In the genomic region with DNA sequence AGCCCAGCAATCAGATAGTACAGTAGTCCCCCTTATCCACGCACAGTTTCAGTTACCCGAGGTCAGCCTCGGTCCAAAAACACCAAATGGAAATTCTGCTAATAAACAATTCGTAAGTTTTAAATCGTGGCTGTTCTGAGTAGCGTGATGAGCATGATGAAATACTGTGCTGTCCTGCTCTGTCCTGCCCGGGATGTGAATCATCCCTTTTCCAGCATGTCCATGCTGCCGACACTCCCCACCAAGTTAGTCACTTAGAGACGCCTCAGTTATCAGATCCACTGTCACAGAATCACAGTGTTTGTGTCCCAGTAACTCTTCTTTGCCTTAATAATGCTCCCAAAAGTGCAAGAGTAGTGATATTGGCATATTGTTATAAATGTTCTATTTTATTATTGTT, we compare ENCODE assay signal across 13 cellular contexts.
A peak's percentile ranks its signal among the peaks of the same experiment; 100 is the strongest.
DNase-seq lines count a peak whose midpoint lies in the region; ATAC-seq, FAIRE-seq and TF ChIP-seq lines count a peak whose summit lies in the region.
"Had no signal": no experiment of that assay in that cellular context is flagged by ENCODE, and none has a peak within 500 bp of the region (broad histone marks: within the 10 kb centered on the region; RNA-seq: fewer than 3 reads in every experiment).

No MANE protein-coding gene starts in this region.

- H3K4me3 ChIP-seq in HepG2 (replicated peaks in 1 of 3; ENCODE audit: insufficient read depth in 1 of 3, low read depth in 2 of 3, low read length in 3 of 3) = no peak overlapping the region
- no peak overlapping the region for H3K4me3 ChIP-seq in right lobe of liver
- peak overlapping the region; percentile 42 for H3K4me3 ChIP-seq in WI38 (ENCODE audit: low read depth, low read length)
- no peak overlapping the region for H3K4me3 ChIP-seq in foreskin fibroblast (ENCODE audit: low read depth in 1 of 2, low read length in 2 of 2)

- TF ChIP-seq EP300 in HepG2 (IDR thresholded peaks at IDR 0.05; ENCODE audit: low read depth in 2 of 2, low read length in 2 of 2) (no peak), HepG2 (CRISPR knock-in tag; IDR thresholded peaks at IDR 0.05; ENCODE audit: borderline replicate concordance) (no peak)

- no peak for TF ChIP-seq RAD21 in HepG2 (CRISPR knock-in tag; IDR thresholded peaks at IDR 0.05)

- FAIRE-seq in HepG2 (lab: Jason Lieb, UNC) = no peak

- POLR2A ChIA-PET in HepG2 (lab: Yijun Ruan, JAX) = no interaction called here

- H3K4me1 ChIP-seq in HepG2 (ENCODE audit: insufficient read depth, low read length) (peaks cover 34% of the 10 kb centered on the region), right lobe of liver (peaks cover 0 to 28% (median 10%) of the 10 kb centered on the region in 4 donors)

- H3K9me3 ChIP-seq in HepG2 (ENCODE audit: low read length) = no peaks in the 10 kb centered on the region
- no peaks in the 10 kb centered on the region for H3K9me3 ChIP-seq in right lobe of liver

- TF ChIP-seq CTCF in HepG2 (CRISPR knock-in tag; IDR thresholded peaks at IDR 0.05) (no peak), right lobe of liver (IDR thresholded peaks at IDR 0.05) (no peak), WI38 (IDR thresholded peaks at IDR 0.05; ENCODE audit: low read depth, low read length) (no peak), foreskin fibroblast (IDR thresholded peaks at IDR 0.05; ENCODE audit: low read depth, low read length) (no peak)

- H3K27me3 ChIP-seq in HepG2 (ENCODE audit: control insufficient read depth in 1 of 2, insufficient read depth in 2 of 2, low read length in 2 of 2) (peaks cover 1 to 4% of the 10 kb centered on the region in 2 experiments; a peak in 2 of 5 replicates), right lobe of liver (no peaks in the 10 kb centered on the region)

- H4K20me1 ChIP-seq in HepG2 (ENCODE audit: insufficient read depth, low read length) = no peaks in the 10 kb centered on the region

- no peak overlapping the region for H3K9ac ChIP-seq in HepG2 (ENCODE audit: insufficient read depth, low read depth, low read length)

- no peaks in the 10 kb centered on the region for H3K79me2 ChIP-seq in HepG2 (ENCODE audit: insufficient read depth, low read length)

- DNase-seq in HepG2 (ENCODE audit: low spot score) (no peak), right lobe of liver (no peak), foreskin fibroblast (peak; percentile 27 to 44), DMS 273 treated with DMSO at 0.1 percent for 48 hours (lab: John Stamatoyannopoulos, UW) (no peak)
- no peak for DNase-seq in activated CD4-positive, alpha-beta T cell treated with anti-CD3 and anti-CD28 coated beads, Interleukin-2, amount 50 U/mL, for 4 hours
- DNase-seq: effector memory CD4-positive, alpha-beta T cell; NCI-H1092; nephron progenitor cell; OCI-M1; T-helper 1 cell had no signal

- BruUV-seq in HepG2 (replicated peaks; lab: Mats Ljungman, UMichigan) = no TSS peak

- TF ChIP-seq POLR2A in HepG2 (IDR thresholded peaks at IDR 0.05; ENCODE audit: insufficient read depth in 1 of 2, low read depth in 2 of 2, low read length in 2 of 2) (no peak), right lobe of liver (IDR thresholded peaks at IDR 0.05) (no peak)

- 14% methylated on average over 8 of the region's 9 CpGs for WGBS in HepG2 (ENCODE audit: low lambda C conversion rate)
- 84% methylated on average over 9 of the region's 9 CpGs for WGBS in right lobe of liver (ENCODE audit: insufficient coverage, low coverage, low lambda C conversion rate, missing lambda C conversion rate)

- intact Hi-C loops in HepG2 (cut with micrococcal nuclease; ENCODE audit: unreplicated experiment) (loop anchor here (5.0 kb wide), 1 partner anchor 57 kb away; no protein-coding TSS in a partner anchor), right lobe of liver (cut with DNase I) (no loop called here)

- H3K36me3 ChIP-seq in HepG2 (replicated peaks in 1 of 2; ENCODE audit: control insufficient read depth in 1 of 2, insufficient read depth in 2 of 2, low read length in 2 of 2) (no peaks in the 10 kb centered on the region), right lobe of liver (no peaks in the 10 kb centered on the region)

- peak overlapping the region; percentile 24; the same call in 1 of the 2 replicates for H3K4me2 ChIP-seq in HepG2 (ENCODE audit: low read depth, low read length)

- CTCF ChIA-PET in HepG2 (lab: Yijun Ruan, JAX; ENCODE audit: low intra/inter-chr PET ratio, low total read pairs) = interaction anchor here (1.4 kb wide), 1 partner anchor 249 kb away, joined by 4 read pairs; no protein-coding TSS in a partner anchor

- H2AFZ ChIP-seq in HepG2 (ENCODE audit: low read length) = no peak overlapping the region

- no peak overlapping the region for H3K27ac ChIP-seq in HepG2 (ENCODE audit: extremely low read length, insufficient read depth, low read length)
- H3K27ac ChIP-seq in right lobe of liver = no peak overlapping the region

- in situ Hi-C loops in HepG2 (cut with HindIII; ENCODE audit: extremely low pct_ligation_motif_present, low pct_unique_long_range_greater_than_20kb) = no loop called here

- ATAC-seq in HepG2 = peak; percentile 11; the same call in 1 of the 3 replicates
- ATAC-seq in right lobe of liver = no peak
- ATAC-seq in GM21367 (IDR thresholded peaks at IDR 0.05; ENCODE audit: unreplicated experiment) = no peak
- no peak for ATAC-seq in GM18909 (IDR thresholded peaks at IDR 0.05; ENCODE audit: poor library complexity, unreplicated experiment)

TF ChIP-seq in HepG2, 621 proteins besides CTCF, POLR2A, EP300 and RAD21:
- TF ChIP-seq ATF4 (CRISPR knock-in tag; IDR thresholded peaks at IDR 0.05) (0 out of 4 replicates have a peak, but pooled peaks of 1 of the 2 experiments have one; percentile 34), CEBPB (IDR thresholded peaks at IDR 0.05; ENCODE audit: borderline replicate concordance, low read depth, low read length) (peak; percentile 12; the same call in 1 of the 2 replicates), ETS1 (CRISPR knock-in tag; IDR thresholded peaks at IDR 0.05) (no peak), ELF4 (CRISPR knock-in tag; IDR thresholded peaks at IDR 0.05; ENCODE audit: borderline replicate concordance) (no peak)

Comparison
In these comparisons a context has a peak if more than half of its experiments do, and no peak if none do; other contexts are left out.
1. DNase-seq: peak in foreskin fibroblast (2 of 2); none in HepG2 (single experiment), right lobe of liver (0 of 3), DMS 273 treated with DMSO at 0.1 percent for 48 hours (single experiment) and activated CD4-positive, alpha-beta T cell treated with anti-CD3 and anti-CD28 coated beads, Interleukin-2, amount 50 U/mL, for 4 hours (0 of 2).